ENCODE assay signal across 34 cellular contexts in genomic region chr11:128355558-128355957, GRCh38.
"Had no signal": no experiment of that assay in that cellular context is flagged by ENCODE, and none has a peak within 500 bp of the region (broad histone marks: within the 10 kb centered on the region; RNA-seq: fewer than 3 reads in every experiment).

No MANE protein-coding gene starts in this region.

- H3K4me3 ChIP-seq: adrenal gland, body of pancreas, breast epithelium had no signal

- H3K36me3 ChIP-seq: adrenal gland, brain microvascular endothelial cell, breast epithelium had no signal

- H3K4me1 ChIP-seq: adrenal gland, body of pancreas, breast epithelium had no signal

- H3K27me3 ChIP-seq: adrenal gland, body of pancreas, brain microvascular endothelial cell, breast epithelium had no signal

- ATAC-seq: activated CD8-positive, alpha-beta T cell treated with anti-CD3 and anti-CD28 coated beads for 36 hours; activated naive CD4-positive, alpha-beta T cell treated with anti-CD3 and anti-CD28 coated beads, Interleukin-2, amount 50 U/mL, for 72 hours; activated T-cell treated with anti-CD3 and anti-CD28 coated beads, Interleukin-2, amount 50 U/mL, for 4 hours; activated T-cell treated with anti-CD3 and anti-CD28 coated beads, Interleukin-2, amount 50 U/mL, for 72 hours; activated T-helper 17 cell treated with anti-CD3 and anti-CD28 coated beads, Interleukin-2, amount 50 U/mL, for 72 hours; body of pancreas had no signal

- H3K9me3 ChIP-seq: adrenal gland, body of pancreas, breast epithelium had no signal

- H3K27ac ChIP-seq: adrenal gland, body of pancreas, brain microvascular endothelial cell, breast epithelium, VCaP had no signal

- DNase-seq: activated B cell treated with CpG ODN at 0.5 μM for 24 hours; activated CD4-positive, alpha-beta memory T cell treated with anti-CD3 and anti-CD28 coated beads for 36 hours; activated CD4-positive, alpha-beta T cell treated with anti-CD3 and anti-CD28 coated beads for 4 hours; activated CD4-positive, alpha-beta T cell treated with anti-CD3 and anti-CD28 coated beads, Interleukin-2, amount 10 ng/mL, durations not matched to agents 24 days and 14 days; activated CD4-positive, alpha-beta T cell treated with anti-CD3 and anti-CD28 coated beads, Interleukin-2, amount 50 U/mL, for 1 hour; activated CD4-positive, alpha-beta T cell treated with anti-CD3 and anti-CD28 coated beads, Interleukin-2, amount 50 U/mL, for 4 hours; activated CD4-positive, CD25-positive, alpha-beta regulatory T cell treated with anti-CD3 and anti-CD28 coated beads, Interleukin-2, amount 50 U/mL, for 72 hours; activated CD8-positive, alpha-beta memory T cell treated with anti-CD3 and anti-CD28 coated beads, Interleukin-2, amount 50 U/mL, for 4 hours; activated CD8-positive, alpha-beta T cell treated with anti-CD3 and anti-CD28 coated beads for 36 hours; activated effector memory CD4-positive, alpha-beta T cell treated with anti-CD3 and anti-CD28 coated beads, Interleukin-2, amount 50 U/mL, for 16 hours; activated gamma-delta T cell treated with Interleukin-2 at 50 U/mL for 16 hours; activated naive CD4-positive, alpha-beta T cell; activated naive CD4-positive, alpha-beta T cell treated with anti-CD3 and anti-CD28 coated beads for 36 hours; activated naive CD4-positive, alpha-beta T cell treated with anti-CD3 and anti-CD28 coated beads, Interleukin-2, amount 50 U/mL, for 16 hours; activated naive CD8-positive, alpha-beta T cell treated with anti-CD3 and anti-CD28 coated beads for 36 hours; activated T-cell treated with anti-CD3 and anti-CD28 coated beads for 4 hours; activated T-cell treated with anti-CD3 and anti-CD28 coated beads, Interleukin-2, amount 50 U/mL, for 1 hour; activated T-cell treated with anti-CD3 and anti-CD28 coated beads, Interleukin-2, amount 50 U/mL, for 4 hours; activated T-cell treated with anti-CD3 and anti-CD28 coated beads, Interleukin-2, amount 50 U/mL, for 72 hours; adrenal gland; amniotic stem cell; aorta; body of pancreas; brain microvascular endothelial cell; central memory CD4-positive, alpha-beta T cell; T-helper 1 cell; T-helper 2 cell; T-helper 9 cell had no signal

- FAIRE-seq: astrocyte, TTC549 had no signal
